8 cellular contexts compared by ENCODE assay signal in the genomic region with DNA sequence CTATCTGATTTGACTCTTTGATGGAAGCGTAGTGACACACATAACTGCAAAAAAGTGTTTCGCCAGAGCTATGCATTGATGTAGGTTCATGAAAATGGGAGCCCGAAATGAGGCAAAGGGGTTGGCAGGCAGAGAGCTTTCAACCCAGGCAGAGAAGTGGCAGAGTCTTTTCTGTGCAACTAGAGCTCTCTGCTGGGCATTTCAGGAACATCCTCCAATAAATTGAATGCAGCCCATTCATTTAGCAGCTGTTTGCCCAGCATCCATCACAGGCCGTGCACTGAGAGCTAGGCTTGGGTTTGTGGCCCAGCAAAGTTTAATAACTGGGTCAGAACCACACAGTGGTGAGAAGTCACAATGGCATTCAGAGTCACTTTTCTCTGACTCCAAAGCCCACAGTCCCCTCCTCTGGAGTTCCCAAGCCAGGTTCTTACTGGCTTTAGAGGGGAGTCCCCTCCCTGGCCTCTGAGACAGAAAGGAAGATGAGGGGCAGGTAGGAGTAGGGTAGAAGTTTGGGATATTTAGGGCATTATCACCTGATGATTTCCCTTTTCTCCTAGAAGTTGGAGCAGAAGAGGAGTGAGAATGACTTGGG.
DNase-seq lines count a peak whose midpoint lies in the region; ATAC-seq and TF ChIP-seq lines count a peak whose summit lies in the region.

No MANE protein-coding gene starts in this region.

- DNase-seq in DMS 273 (lab: John Stamatoyannopoulos, UW; ENCODE audit: unreplicated experiment) (peak; percentile 89), HEK293T (ENCODE audit: extremely low spot score) (peak; percentile 51), NCI-H82 treated with DMSO at 0.1 percent for 48 hours (lab: John Stamatoyannopoulos, UW; ENCODE audit: unreplicated experiment) (peak; percentile 46), cardiac fibroblast (ENCODE audit: low read depth in 2 of 2) (peak; percentile 52 to 58), middle frontal gyrus (ENCODE audit: extremely low spot score, low spot score) (peak; percentile 71), LoVo (ENCODE audit: low spot score) (no peak)

- ATAC-seq in HG03039 (IDR thresholded peaks at IDR 0.05; ENCODE audit: unreplicated experiment): no peak
- no peak for ATAC-seq in HG02981 (IDR thresholded peaks at IDR 0.05; ENCODE audit: unreplicated experiment)

- POLR2A ChIA-PET in HEK293T (lab: Yijun Ruan, JAX): interaction anchor here (0.9 to 1.3 kb wide), 2 partner anchors 8 to 74 kb away, joined by 3 read pairs; no protein-coding TSS in a partner anchor

- no peak overlapping the region for H3K4me3 ChIP-seq in cardiac fibroblast (replicated peaks in 1 of 2; ENCODE audit: low read depth in 2 of 2, low read length in 2 of 2)

- peak; percentile 30 for TF ChIP-seq CTCF in cardiac fibroblast (IDR thresholded peaks at IDR 0.05; ENCODE audit: low read depth, low read length)

- CTCF ChIA-PET in HEK293T (lab: Yijun Ruan, JAX): interaction anchor here (0.6 to 1.0 kb wide), 3 partner anchors 131 to 310 kb away, joined by 3 to 4 read pairs (median 3); no protein-coding TSS in a partner anchor

TF ChIP-seq in HEK293T, 16 proteins besides CTCF, POLR2A, EP300 and RAD21:
- TF ChIP-seq FOXK2 (IDR thresholded peaks at IDR 0.05) (no peak), ZNF384 (IDR thresholded peaks at IDR 0.05) (no peak), FOXA1 (IDR thresholded peaks at IDR 0.05) (no peak), FOXM1 (IDR thresholded peaks at IDR 0.05; ENCODE audit: borderline replicate concordance) (no peak), NFRKB (IDR thresholded peaks at IDR 0.05) (no peak), BHLHE40 (IDR thresholded peaks at IDR 0.05; ENCODE audit: borderline replicate concordance) (no peak), SP1 (IDR thresholded peaks at IDR 0.05) (no peak), ELF4 (IDR thresholded peaks at IDR 0.05) (no peak), CTBP1 (IDR thresholded peaks at IDR 0.05; ENCODE audit: borderline replicate concordance) (no peak), L3MBTL2 (conservative IDR thresholded peaks at IDR 0.05) (no peak), SUZ12 (IDR thresholded peaks at IDR 0.05) (no peak), TARDBP (IDR thresholded peaks at IDR 0.05) (no peak), LEF1 (IDR thresholded peaks at IDR 0.05; ENCODE audit: borderline replicate concordance) (no peak), HDGF (IDR thresholded peaks at IDR 0.05; ENCODE audit: borderline replicate concordance) (no peak), ARNT (IDR thresholded peaks at IDR 0.05) (no peak)
- TF ChIP-seq, protein P1, sequence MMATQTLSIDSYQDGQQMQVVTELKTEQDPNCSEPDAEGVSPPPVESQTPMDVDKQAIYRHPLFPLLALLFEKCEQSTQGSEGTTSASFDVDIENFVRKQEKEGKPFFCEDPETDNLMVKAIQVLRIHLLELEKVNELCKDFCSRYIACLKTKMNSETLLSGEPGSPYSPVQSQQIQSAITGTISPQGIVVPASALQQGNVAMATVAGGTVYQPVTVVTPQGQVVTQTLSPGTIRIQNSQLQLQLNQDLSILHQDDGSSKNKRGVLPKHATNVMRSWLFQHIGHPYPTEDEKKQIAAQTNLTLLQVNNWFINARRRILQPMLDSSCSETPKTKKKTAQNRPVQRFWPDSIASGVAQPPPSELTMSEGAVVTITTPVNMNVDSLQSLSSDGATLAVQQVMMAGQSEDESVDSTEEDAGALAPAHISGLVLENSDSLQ (IDR thresholded peaks at IDR 0.05): no peak
